ENCODE assay signal across 10 cellular contexts in the genomic region with DNA sequence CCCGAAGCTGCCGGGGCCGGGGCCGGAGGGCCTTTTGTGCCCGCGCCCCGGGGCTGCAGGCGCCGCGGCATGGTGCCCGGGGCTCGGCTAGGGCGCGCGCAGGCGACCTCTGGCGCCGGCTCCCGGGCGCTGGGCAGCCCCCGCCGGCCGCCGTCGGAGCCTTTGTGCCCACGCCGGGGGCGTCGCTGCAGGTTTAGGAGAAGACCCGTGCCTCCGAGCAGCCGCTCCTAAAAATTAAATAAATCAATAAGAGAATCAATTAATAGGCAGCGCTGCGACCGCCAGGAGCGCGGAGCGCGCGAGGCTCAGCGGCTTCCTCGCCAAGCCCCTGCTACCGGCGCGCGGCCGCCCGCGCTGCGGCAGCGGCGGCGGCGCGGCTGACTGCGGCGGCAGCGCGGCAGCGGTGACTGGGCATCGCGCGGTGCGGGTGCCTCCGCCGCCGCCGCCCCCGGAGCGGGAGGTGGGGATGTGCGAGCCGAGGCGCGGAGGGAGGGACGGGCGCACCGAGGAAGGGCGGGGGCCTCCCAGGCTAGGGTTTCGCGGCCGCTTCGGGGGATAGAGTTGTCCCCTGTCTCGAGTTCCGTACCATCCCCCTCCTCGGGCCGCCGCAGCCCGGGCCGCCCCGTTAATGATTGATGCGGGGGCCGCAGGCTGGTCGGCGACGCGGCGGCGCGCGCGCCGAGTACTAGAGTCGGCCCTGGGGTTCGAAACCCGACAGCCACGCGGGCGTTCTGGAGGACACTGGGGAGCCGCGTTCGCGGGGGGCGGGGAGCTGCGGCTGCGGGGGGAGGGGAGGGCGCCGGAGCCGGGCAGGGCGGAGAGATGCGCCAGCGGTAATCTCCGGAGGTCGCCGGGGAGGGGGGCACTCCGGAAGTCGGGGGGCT. TPM values are rescaled to one million over a fixed set of nuclear protein-coding genes. Genes with fewer than 3 reads are reported as not detected.
DNase-seq lines count a peak whose midpoint lies in the region; ATAC-seq and TF ChIP-seq lines count a peak whose summit lies in the region.
"Had no signal": no experiment of that assay in that cellular context is flagged by ENCODE, and none has a peak within 500 bp of the region (broad histone marks: within the 10 kb centered on the region; RNA-seq: fewer than 3 reads in every experiment).

A gene with protein sequence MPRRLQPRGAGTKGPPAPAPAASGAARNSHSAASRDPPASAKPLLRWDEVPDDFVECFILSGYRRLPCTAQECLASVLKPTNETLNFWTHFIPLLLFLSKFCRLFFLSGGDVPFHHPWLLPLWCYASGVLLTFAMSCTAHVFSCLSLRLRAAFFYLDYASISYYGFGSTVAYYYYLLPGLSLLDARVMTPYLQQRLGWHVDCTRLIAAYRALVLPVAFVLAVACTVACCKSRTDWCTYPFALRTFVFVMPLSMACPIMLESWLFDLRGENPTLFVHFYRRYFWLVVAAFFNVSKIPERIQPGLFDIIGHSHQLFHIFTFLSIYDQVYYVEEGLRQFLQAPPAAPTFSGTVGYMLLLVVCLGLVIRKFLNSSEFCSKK (minus strand): TSS at position 409 of the 884 bp plus-strand sequence. CDS start 338 bp downstream, at position 71.

- H3K27ac ChIP-seq in brain microvascular endothelial cell = no peak within 1 kb of the TSS
- no peak within 1 kb of the TSS for H3K27ac ChIP-seq in stomach

- TF ChIP-seq EP300 in stomach (IDR thresholded peaks at IDR 0.05) = no peak

- DNase-seq in AG10803 (ENCODE audit: low read depth) (no peak), NCI-H146 treated with DMSO at 0.1 percent for 48 hours (lab: John Stamatoyannopoulos, UW; ENCODE audit: unreplicated experiment) (peak; percentile 39), brain microvascular endothelial cell (no peak), islet precursor cell (peak; percentile 68), stomach (no peak)
- no peak for DNase-seq in activated effector memory CD4-positive, alpha-beta T cell treated with anti-CD3 and anti-CD28 coated beads, Interleukin-2, amount 50 U/mL, for 16 hours

- no peak for TF ChIP-seq CTCF in AG10803 (conservative IDR thresholded peaks at IDR 0.05; ENCODE audit: low read length)
- TF ChIP-seq CTCF in brain microvascular endothelial cell (IDR thresholded peaks at IDR 0.05; ENCODE audit: low read depth, low read length, missing control alignments) = no peak
- no peak for TF ChIP-seq CTCF in stomach (IDR thresholded peaks at IDR 0.05)

- in situ Hi-C loops in brain microvascular endothelial cell (cut with HindIII; ENCODE audit: low pct_ligation_motif_present, low sequenced_read_pairs) = loop anchor here (25.0 kb wide), 1 partner anchor 126 kb away; no protein-coding TSS in a partner anchor

- WGBS in stomach, 5 donors = 0 to 2% (median 1%) methylated on average over 52 to 126 of the region's 126 CpGs

- peaks cover 11 to 18% (median 16%) of the 10 kb centered on the region in 4 donors for H3K4me1 ChIP-seq in stomach

- no peak for TF ChIP-seq POLR2A in stomach (IDR thresholded peaks at IDR 0.05)

- H3K9me3 ChIP-seq in stomach = no peaks in the 10 kb centered on the region

- intact Hi-C loops in stomach (cut with DNase I; ENCODE audit: low total_unique reads) = no loop called here

- H3K27me3 ChIP-seq in brain microvascular endothelial cell (replicated peaks) = peaks cover 16% of the 10 kb centered on the region
- H3K27me3 ChIP-seq in stomach = peaks cover 14 to 81% (median 53%) of the 10 kb centered on the region in 3 donors

- ATAC-seq in GM18502 (IDR thresholded peaks at IDR 0.05; ENCODE audit: poor library complexity, unreplicated experiment) = peak; percentile 50
- ATAC-seq in GM21737 (IDR thresholded peaks at IDR 0.05; ENCODE audit: unreplicated experiment) = no peak

- H3K36me3 ChIP-seq in brain microvascular endothelial cell (replicated peaks) = no peaks in the 10 kb centered on the region
- H3K36me3 ChIP-seq in stomach = no peaks in the 10 kb centered on the region

- H3K4me3 ChIP-seq in AG10803 (ENCODE audit: low read length) (peak within 1 kb of the TSS; percentile 56), brain microvascular endothelial cell (ENCODE audit: low read depth, low read length) (peak within 1 kb of the TSS; percentile 56), stomach (peak within 1 kb of the TSS; percentile 51 to 83 (median 60))

RNA-seq across cellular contexts. Expression of the gene that starts here (rescaled TPM):
- total RNA-seq in stomach = not detected
- not detected for polyA plus RNA-seq in stomach
- total RNA-seq: HT1080, lung microvascular endothelial cell had no signal

Comparison
In these comparisons a context has a peak if more than half of its experiments do, and no peak if none do; other contexts are left out.
1. DNase-seq: peak in NCI-H146 treated with DMSO at 0.1 percent for 48 hours (single experiment) and islet precursor cell (single experiment); none in AG10803 (single experiment), brain microvascular endothelial cell (single experiment), stomach (single experiment) and activated effector memory CD4-positive, alpha-beta T cell treated with anti-CD3 and anti-CD28 coated beads, Interleukin-2, amount 50 U/mL, for 16 hours (single experiment).
2. Peak in every context shown above with its lines, with median percentiles within 50 percentile points of each other: H3K4me3 ChIP-seq.